30 cellular contexts compared by ENCODE assay signal in the genomic region with DNA sequence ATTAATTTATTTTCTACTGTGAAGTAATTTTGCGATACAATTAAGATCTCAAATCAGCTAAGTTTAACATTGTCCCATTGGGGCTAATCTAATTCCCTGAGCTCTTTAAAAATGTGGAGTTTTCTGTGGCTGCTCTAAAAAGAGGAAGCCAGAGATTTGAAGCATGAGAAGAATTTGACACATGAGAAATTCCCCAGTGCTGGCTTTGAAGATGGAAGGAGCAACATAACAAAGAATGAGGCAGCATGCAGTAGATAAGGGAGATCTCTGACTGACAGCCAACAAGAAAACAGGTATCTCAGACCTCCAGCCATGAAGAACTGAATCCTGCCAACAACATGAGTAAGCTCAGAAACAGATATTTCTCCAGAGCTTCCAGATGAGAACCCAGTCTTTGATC.
DNase-seq lines count a peak whose midpoint lies in the region; ATAC-seq and TF ChIP-seq lines count a peak whose summit lies in the region.
"Had no signal": no experiment of that assay in that cellular context is flagged by ENCODE, and none has a peak within 500 bp of the region (broad histone marks: within the 10 kb centered on the region; RNA-seq: fewer than 3 reads in every experiment).

No MANE protein-coding gene starts in this region.

- no peak overlapping the region; a peak in 1 of 4 replicates for H3K27ac ChIP-seq in SK-N-SH (ENCODE audit: low read depth in 2 of 2, low read length in 1 of 2)
- H3K27ac ChIP-seq in endodermal cell (ENCODE audit: low read depth, low read length) = peak overlapping the region; percentile 18
- no peak overlapping the region for H3K27ac ChIP-seq in osteoblast (ENCODE audit: low read depth, low read length)
- H3K27ac ChIP-seq: 22Rv1; ascending aorta; BLaER1 treated with 17β-estradiol and CSF1 and Interleukin-3, amounts not matched to agents 10 nM and 100 nM; esophagus squamous epithelium; GM23248; PC-9; upper lobe of right lung; VCaP had no signal

- H3K4me1 ChIP-seq in SK-N-SH (ENCODE audit: control insufficient read depth in 1 of 2, insufficient read depth in 2 of 2, low read depth in 1 of 2, low read length in 1 of 2) = no peaks in the 10 kb centered on the region; a peak in 1 of 4 replicates
- H3K4me1 ChIP-seq in endodermal cell (ENCODE audit: control insufficient read depth, insufficient read depth, low read length) = no peaks in the 10 kb centered on the region
- H3K4me1 ChIP-seq in osteoblast (ENCODE audit: insufficient read depth, low read length) = no peaks in the 10 kb centered on the region
- H3K4me1 ChIP-seq: ascending aorta; BLaER1 treated with 17β-estradiol and CSF1 and Interleukin-3, amounts not matched to agents 10 nM and 100 nM; esophagus squamous epithelium; upper lobe of right lung had no signal

- H2AFZ ChIP-seq in SK-N-SH (ENCODE audit: low read depth) (no peak overlapping the region), osteoblast (ENCODE audit: low read length) (no peak overlapping the region)
- H2AFZ ChIP-seq: GM23248, PC-9 had no signal

- H3K36me3 Mint-ChIP-seq in WTC11 (no peaks in the 10 kb centered on the region), endodermal cell (ENCODE audit: low read depth) (no peaks in the 10 kb centered on the region)
- H3K36me3 Mint-ChIP-seq: activated naive CD8-positive, alpha-beta T cell treated with anti-CD3 and anti-CD28 coated beads for 36 hours had no signal

- no peaks in the 10 kb centered on the region for H3K9me3 ChIP-seq in SK-N-SH
- H3K9me3 ChIP-seq in endodermal cell (ENCODE audit: control insufficient read depth, low read length) = peaks cover 6% of the 10 kb centered on the region
- H3K9me3 ChIP-seq in osteoblast (ENCODE audit: low read depth, low read length) = no peaks in the 10 kb centered on the region
- H3K9me3 ChIP-seq: ascending aorta, esophagus squamous epithelium, upper lobe of right lung had no signal

- DNase-seq in SK-N-SH = no peak
- DNase-seq in WTC11 (ENCODE audit: low spot score) = no peak
- peak; percentile 62 for DNase-seq in endodermal cell
- peak; percentile 0 for DNase-seq in osteoblast (ENCODE audit: insufficient read length, low spot score, missing footprints)
- no peak for DNase-seq in NCI-H2029 treated with DMSO at 0.1 percent for 48 hours (lab: John Stamatoyannopoulos, UW)
- no peak for DNase-seq in activated naive CD4-positive, alpha-beta T cell (lab: John Stamatoyannopoulos, UW)
- DNase-seq in GOT3 (lab: John Stamatoyannopoulos, UW) = no peak
- DNase-seq: activated CD4-positive, alpha-beta T cell treated with anti-CD3 and anti-CD28 coated beads for 48 hours; activated effector memory CD4-positive, alpha-beta T cell treated with Interleukin-2 at 50 U/mL for 16 hours; activated naive CD8-positive, alpha-beta T cell treated with anti-CD3 and anti-CD28 coated beads for 36 hours; activated T-cell treated with anti-CD3 and anti-CD28 coated beads, Interleukin-2, amount 50 U/mL, for 1 hour; esophagus squamous epithelium; GM23248; HFFc6; NCI-H1105 treated with DMSO at 0.1 percent for 48 hours; NCI-H1930; NCI-H524 treated with DMSO at 0.1 percent for 48 hours; PC-9; small intestine; stimulated activated naive CD4-positive, alpha-beta T cell; T-helper 2 cell; upper lobe of right lung had no signal

- TF ChIP-seq CTCF in SK-N-SH (IDR thresholded peaks at IDR 0.05) (no peak), WTC11 (IDR thresholded peaks at IDR 0.05) (no peak), endodermal cell (conservative IDR thresholded peaks at IDR 0.05) (no peak), osteoblast (IDR thresholded peaks at IDR 0.05; ENCODE audit: extremely low read depth, low read depth, low read length) (no peak)

- ATAC-seq in SK-N-SH treated with all-trans-retinoic acid at 6 μM for 48 hours (no peak), WTC11 (peak; percentile 52)
- ATAC-seq: left lobe of liver, upper lobe of right lung had no signal

- CTCF ChIA-PET in SK-N-SH (lab: Yijun Ruan, JAX) = no interaction called here
- CTCF ChIA-PET in WTC11 (lab: Charles Lee) = no interaction called here

- H3K9me2 ChIP-seq in SK-N-SH = no peaks in the 10 kb centered on the region

- POLR2A ChIA-PET in SK-N-SH (lab: Yijun Ruan, JAX) (no interaction called here), WTC11 (lab: Charles Lee) (no interaction called here)

- H3K9ac ChIP-seq in SK-N-SH (no peak overlapping the region), endodermal cell (ENCODE audit: extremely low read depth, low read length, poor library complexity, severe bottlenecking) (no peak overlapping the region)
- H3K9ac ChIP-seq: BLaER1 treated with 17β-estradiol and CSF1 and Interleukin-3, amounts not matched to agents 10 nM and 100 nM; GM23248 had no signal

- H3K4me3 ChIP-seq in SK-N-SH (ENCODE audit: low read depth in 2 of 2, low read length in 1 of 2) (no peak overlapping the region), endodermal cell (ENCODE audit: low read length) (peak overlapping the region; percentile 4), osteoblast (ENCODE audit: insufficient read depth, low read length) (no peak overlapping the region)
- H3K4me3 ChIP-seq: ascending aorta; BLaER1 treated with 17β-estradiol and CSF1 and Interleukin-3, amounts not matched to agents 10 nM and 100 nM; esophagus squamous epithelium; GM23248; PC-9; upper lobe of right lung had no signal

- H3F3A ChIP-seq in SK-N-SH (replicated peaks; ENCODE audit: insufficient read depth) = no peaks in the 10 kb centered on the region

- H3K79me2 ChIP-seq in SK-N-SH (ENCODE audit: insufficient read depth) (no peaks in the 10 kb centered on the region), osteoblast (ENCODE audit: insufficient read depth, low read length) (no peaks in the 10 kb centered on the region)

- TF ChIP-seq RAD21 in SK-N-SH (IDR thresholded peaks at IDR 0.05; ENCODE audit: low read length) = no peak

- H3K9me3 Mint-ChIP-seq in WTC11 (peaks cover 10% of the 10 kb centered on the region), endodermal cell (no peaks in the 10 kb centered on the region)
- H3K9me3 Mint-ChIP-seq: activated naive CD8-positive, alpha-beta T cell treated with anti-CD3 and anti-CD28 coated beads for 36 hours; neural crest cell had no signal

- no peak for TF ChIP-seq EP300 in SK-N-SH (IDR thresholded peaks at IDR 0.05; ENCODE audit: borderline replicate concordance in 1 of 2, low read depth in 1 of 2, low read length in 1 of 2)

- H3K4me1 Mint-ChIP-seq in WTC11 = peaks cover 15% of the 10 kb centered on the region
- H3K4me1 Mint-ChIP-seq in endodermal cell = peaks cover 8% of the 10 kb centered on the region
- H3K4me1 Mint-ChIP-seq: activated naive CD8-positive, alpha-beta T cell treated with anti-CD3 and anti-CD28 coated beads for 36 hours; central memory CD8-positive, alpha-beta T cell had no signal

- no peak overlapping the region for H3K4me2 ChIP-seq in SK-N-SH
- H3K4me2 ChIP-seq in osteoblast (ENCODE audit: insufficient read depth, low read length) = no peak overlapping the region
- H3K4me2 ChIP-seq: BLaER1 treated with 17β-estradiol and CSF1 and Interleukin-3, amounts not matched to agents 10 nM and 100 nM; PC-9 had no signal

- H3K4me3 Mint-ChIP-seq in WTC11 = no peak overlapping the region
- no peak overlapping the region for H3K4me3 Mint-ChIP-seq in endodermal cell
- H3K4me3 Mint-ChIP-seq: activated naive CD8-positive, alpha-beta T cell treated with anti-CD3 and anti-CD28 coated beads for 36 hours; central memory CD8-positive, alpha-beta T cell; HFFc6; neural crest cell had no signal

- peak overlapping the region; percentile 83 for H3K27ac Mint-ChIP-seq in WTC11
- H3K27ac Mint-ChIP-seq in endodermal cell = no peak overlapping the region
- H3K27ac Mint-ChIP-seq: activated naive CD8-positive, alpha-beta T cell treated with anti-CD3 and anti-CD28 coated beads for 36 hours; HFFc6 had no signal

- no peaks in the 10 kb centered on the region for H3K36me3 ChIP-seq in SK-N-SH (replicated peaks in 1 of 2; ENCODE audit: control insufficient read depth in 1 of 2, insufficient read depth in 2 of 2, low read length in 1 of 2)
- H3K36me3 ChIP-seq in endodermal cell (ENCODE audit: control insufficient read depth, insufficient read depth, low read length) = no peaks in the 10 kb centered on the region
- H3K36me3 ChIP-seq in osteoblast (ENCODE audit: insufficient read depth, low read length) = no peaks in the 10 kb centered on the region
- H3K36me3 ChIP-seq: ascending aorta; BLaER1 treated with 17β-estradiol and CSF1 and Interleukin-3, amounts not matched to agents 10 nM and 100 nM; esophagus squamous epithelium; upper lobe of right lung had no signal

- H4K20me1 ChIP-seq in SK-N-SH (ENCODE audit: insufficient read depth) (no peaks in the 10 kb centered on the region), osteoblast (ENCODE audit: insufficient read depth, low read length) (no peaks in the 10 kb centered on the region)
- H4K20me1 ChIP-seq: BLaER1 treated with 17β-estradiol and CSF1 and Interleukin-3, amounts not matched to agents 10 nM and 100 nM had no signal

- no peaks in the 10 kb centered on the region for H3K27me3 ChIP-seq in SK-N-SH (ENCODE audit: insufficient read depth)
- H3K27me3 ChIP-seq in endodermal cell (ENCODE audit: control insufficient read depth, insufficient read depth, low read length, poor library complexity, severe bottlenecking) = no peaks in the 10 kb centered on the region
- H3K27me3 ChIP-seq in osteoblast (ENCODE audit: insufficient read depth, low read length) = no peaks in the 10 kb centered on the region
- H3K27me3 ChIP-seq: ascending aorta; BLaER1 treated with 17β-estradiol and CSF1 and Interleukin-3, amounts not matched to agents 10 nM and 100 nM; esophagus squamous epithelium; upper lobe of right lung had no signal

- 86% methylated on average over 1 of the region's 1 CpG for WGBS in SK-N-SH (ENCODE audit: low lambda C conversion rate)
- 96% methylated on average over 1 of the region's 1 CpG; no CpG with 5 or more reads in 1 of the 2 experiments for WGBS in endodermal cell (ENCODE audit: insufficient coverage in 1 of 2, insufficient read length in 1 of 2), 2 experiments

- H3K27me3 Mint-ChIP-seq in WTC11 (ENCODE audit: low read depth) = no peaks in the 10 kb centered on the region
- H3K27me3 Mint-ChIP-seq in endodermal cell (ENCODE audit: insufficient read depth) = no peaks in the 10 kb centered on the region
- H3K27me3 Mint-ChIP-seq: activated naive CD8-positive, alpha-beta T cell treated with anti-CD3 and anti-CD28 coated beads for 36 hours; central memory CD8-positive, alpha-beta T cell had no signal

TF ChIP-seq in SK-N-SH treated with all-trans-retinoic acid at 6 μM for 48 hours, 23 proteins besides CTCF, POLR2A, EP300 and RAD21:
- TF ChIP-seq ISL1 (CRISPR knock-in tag; IDR thresholded peaks at IDR 0.05) (0 out of 2 replicates have a peak, but pooled peaks have one; percentile 25), TOX (CRISPR knock-in tag; IDR thresholded peaks at IDR 0.05; ENCODE audit: borderline replicate concordance) (no peak)

TF ChIP-seq in WTC11, 78 proteins besides CTCF, POLR2A, EP300 and RAD21 (continues in another document):
- TF ChIP-seq, protein P1, sequence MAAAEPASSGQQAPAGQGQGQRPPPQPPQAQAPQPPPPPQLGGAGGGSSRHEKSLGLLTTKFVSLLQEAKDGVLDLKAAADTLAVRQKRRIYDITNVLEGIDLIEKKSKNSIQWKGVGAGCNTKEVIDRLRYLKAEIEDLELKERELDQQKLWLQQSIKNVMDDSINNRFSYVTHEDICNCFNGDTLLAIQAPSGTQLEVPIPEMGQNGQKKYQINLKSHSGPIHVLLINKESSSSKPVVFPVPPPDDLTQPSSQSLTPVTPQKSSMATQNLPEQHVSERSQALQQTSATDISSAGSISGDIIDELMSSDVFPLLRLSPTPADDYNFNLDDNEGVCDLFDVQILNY (CRISPR knock-in tag; IDR thresholded peaks at IDR 0.05) = no peak

Comparison
In these comparisons a context has a peak if more than half of its experiments do, and no peak if none do; other contexts are left out.
1. DNase-seq: peak in endodermal cell (single experiment) and osteoblast (single experiment); none in SK-N-SH (single experiment), WTC11 (single experiment), NCI-H2029 treated with DMSO at 0.1 percent for 48 hours (single experiment), activated naive CD4-positive, alpha-beta T cell (0 of 4) and GOT3 (single experiment).